ENCODE assay signal across 1 cellular context in the genomic region with DNA sequence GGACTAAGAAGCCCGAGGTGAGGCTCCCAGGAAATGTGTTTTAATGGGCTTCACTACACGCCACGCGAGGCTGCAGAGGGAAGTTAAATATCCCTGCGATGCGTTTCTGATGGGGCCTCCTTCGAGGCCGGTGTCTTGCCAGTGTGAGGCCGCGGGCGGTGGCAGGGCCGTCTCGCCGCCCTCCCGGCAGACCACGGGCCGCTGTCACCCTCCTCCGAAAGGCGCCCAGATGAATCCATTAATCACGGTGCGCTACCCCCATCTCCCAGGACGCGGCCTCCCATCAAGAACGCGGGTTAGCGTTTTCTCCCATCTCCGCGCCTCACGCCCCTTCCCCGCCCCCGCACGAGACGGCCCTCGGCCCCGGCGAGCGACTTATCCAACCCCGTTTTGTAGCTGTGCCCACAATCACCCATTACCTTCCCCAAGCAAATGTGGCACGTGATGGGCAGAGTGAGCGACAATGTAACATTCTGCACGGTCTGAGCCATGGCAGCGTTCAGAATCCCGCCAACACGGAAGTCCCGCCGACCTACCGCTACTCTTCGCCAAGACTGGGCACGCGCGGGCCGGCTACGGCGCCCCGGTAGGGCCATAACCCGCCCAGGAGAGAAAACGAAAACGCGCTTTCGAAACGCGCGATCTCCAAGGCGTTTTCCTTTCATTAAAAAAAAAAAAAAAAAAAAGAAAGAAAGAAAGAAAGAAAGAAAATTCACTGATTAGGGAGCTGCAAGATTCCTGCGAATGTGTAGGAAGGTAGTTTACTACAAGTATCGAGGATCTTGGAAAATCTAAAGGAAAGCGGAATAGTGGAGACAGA.
TF ChIP-seq lines count a peak whose summit lies in the region.

A gene with protein sequence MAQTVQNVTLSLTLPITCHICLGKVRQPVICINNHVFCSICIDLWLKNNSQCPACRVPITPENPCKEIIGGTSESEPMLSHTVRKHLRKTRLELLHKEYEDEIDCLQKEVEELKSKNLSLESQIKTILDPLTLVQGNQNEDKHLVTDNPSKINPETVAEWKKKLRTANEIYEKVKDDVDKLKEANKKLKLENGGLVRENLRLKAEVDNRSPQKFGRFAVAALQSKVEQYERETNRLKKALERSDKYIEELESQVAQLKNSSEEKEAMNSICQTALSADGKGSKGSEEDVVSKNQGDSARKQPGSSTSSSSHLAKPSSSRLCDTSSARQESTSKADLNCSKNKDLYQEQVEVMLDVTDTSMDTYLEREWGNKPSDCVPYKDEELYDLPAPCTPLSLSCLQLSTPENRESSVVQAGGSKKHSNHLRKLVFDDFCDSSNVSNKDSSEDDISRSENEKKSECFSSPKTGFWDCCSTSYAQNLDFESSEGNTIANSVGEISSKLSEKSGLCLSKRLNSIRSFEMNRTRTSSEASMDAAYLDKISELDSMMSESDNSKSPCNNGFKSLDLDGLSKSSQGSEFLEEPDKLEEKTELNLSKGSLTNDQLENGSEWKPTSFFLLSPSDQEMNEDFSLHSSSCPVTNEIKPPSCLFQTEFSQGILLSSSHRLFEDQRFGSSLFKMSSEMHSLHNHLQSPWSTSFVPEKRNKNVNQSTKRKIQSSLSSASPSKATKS (minus strand): TSS at position 526 of the 820 bp plus-strand sequence. CDS start 35 bp downstream, at position 491.

TF ChIP-seq in HepG2, 621 proteins besides CTCF, POLR2A, EP300 and RAD21 (continued from another document and continues in another):
- TF ChIP-seq, protein P1, sequence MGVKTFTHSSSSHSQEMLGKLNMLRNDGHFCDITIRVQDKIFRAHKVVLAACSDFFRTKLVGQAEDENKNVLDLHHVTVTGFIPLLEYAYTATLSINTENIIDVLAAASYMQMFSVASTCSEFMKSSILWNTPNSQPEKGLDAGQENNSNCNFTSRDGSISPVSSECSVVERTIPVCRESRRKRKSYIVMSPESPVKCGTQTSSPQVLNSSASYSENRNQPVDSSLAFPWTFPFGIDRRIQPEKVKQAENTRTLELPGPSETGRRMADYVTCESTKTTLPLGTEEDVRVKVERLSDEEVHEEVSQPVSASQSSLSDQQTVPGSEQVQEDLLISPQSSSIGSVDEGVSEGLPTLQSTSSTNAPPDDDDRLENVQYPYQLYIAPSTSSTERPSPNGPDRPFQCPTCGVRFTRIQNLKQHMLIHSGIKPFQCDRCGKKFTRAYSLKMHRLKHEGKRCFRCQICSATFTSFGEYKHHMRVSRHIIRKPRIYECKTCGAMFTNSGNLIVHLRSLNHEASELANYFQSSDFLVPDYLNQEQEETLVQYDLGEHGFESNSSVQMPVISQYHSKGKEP (CRISPR knock-in tag; IDR thresholded peaks at IDR 0.05): no peak
- no peak for TF ChIP-seq MAZ (IDR thresholded peaks at IDR 0.05; ENCODE audit: borderline replicate concordance, low read depth, low read length)
- TF ChIP-seq MAZ (CRISPR knock-in tag; IDR thresholded peaks at IDR 0.05; ENCODE audit: low read depth): peak; percentile 43; the same call in 1 of the 2 replicates
- no peak for TF ChIP-seq NFRKB (IDR thresholded peaks at IDR 0.05)
- no peak for TF ChIP-seq KDM4B (CRISPR knock-in tag; IDR thresholded peaks at IDR 0.05)
- TF ChIP-seq, protein P2, sequence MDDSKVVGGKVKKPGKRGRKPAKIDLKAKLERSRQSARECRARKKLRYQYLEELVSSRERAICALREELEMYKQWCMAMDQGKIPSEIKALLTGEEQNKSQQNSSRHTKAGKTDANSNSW (CRISPR knock-in tag; IDR thresholded peaks at IDR 0.05; ENCODE audit: borderline replicate concordance): no peak; the same call in 1 of the 2 replicates
- TF ChIP-seq ZNF432 (CRISPR knock-in tag; IDR thresholded peaks at IDR 0.05; ENCODE audit: borderline replicate concordance): no peak
- TF ChIP-seq, protein P3, sequence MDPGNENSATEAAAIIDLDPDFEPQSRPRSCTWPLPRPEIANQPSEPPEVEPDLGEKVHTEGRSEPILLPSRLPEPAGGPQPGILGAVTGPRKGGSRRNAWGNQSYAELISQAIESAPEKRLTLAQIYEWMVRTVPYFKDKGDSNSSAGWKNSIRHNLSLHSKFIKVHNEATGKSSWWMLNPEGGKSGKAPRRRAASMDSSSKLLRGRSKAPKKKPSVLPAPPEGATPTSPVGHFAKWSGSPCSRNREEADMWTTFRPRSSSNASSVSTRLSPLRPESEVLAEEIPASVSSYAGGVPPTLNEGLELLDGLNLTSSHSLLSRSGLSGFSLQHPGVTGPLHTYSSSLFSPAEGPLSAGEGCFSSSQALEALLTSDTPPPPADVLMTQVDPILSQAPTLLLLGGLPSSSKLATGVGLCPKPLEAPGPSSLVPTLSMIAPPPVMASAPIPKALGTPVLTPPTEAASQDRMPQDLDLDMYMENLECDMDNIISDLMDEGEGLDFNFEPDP (CRISPR knock-in tag; conservative IDR thresholded peaks at IDR 0.05): 0 out of 2 replicates have a peak, but pooled peaks have one; percentile 17
- no peak; the same call in none of the 2 replicates for TF ChIP-seq ERF (CRISPR knock-in tag; IDR thresholded peaks at IDR 0.05)
- TF ChIP-seq, protein P4, sequence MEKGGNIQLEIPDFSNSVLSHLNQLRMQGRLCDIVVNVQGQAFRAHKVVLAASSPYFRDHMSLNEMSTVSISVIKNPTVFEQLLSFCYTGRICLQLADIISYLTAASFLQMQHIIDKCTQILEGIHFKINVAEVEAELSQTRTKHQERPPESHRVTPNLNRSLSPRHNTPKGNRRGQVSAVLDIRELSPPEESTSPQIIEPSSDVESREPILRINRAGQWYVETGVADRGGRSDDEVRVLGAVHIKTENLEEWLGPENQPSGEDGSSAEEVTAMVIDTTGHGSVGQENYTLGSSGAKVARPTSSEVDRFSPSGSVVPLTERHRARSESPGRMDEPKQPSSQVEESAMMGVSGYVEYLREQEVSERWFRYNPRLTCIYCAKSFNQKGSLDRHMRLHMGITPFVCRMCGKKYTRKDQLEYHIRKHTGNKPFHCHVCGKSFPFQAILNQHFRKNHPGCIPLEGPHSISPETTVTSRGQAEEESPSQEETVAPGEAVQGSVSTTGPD (CRISPR knock-in tag; IDR thresholded peaks at IDR 0.05): no peak
- TF ChIP-seq ELF3 (CRISPR knock-in tag; IDR thresholded peaks at IDR 0.05): peak; percentile 88
- 0 out of 2 replicates have a peak, but pooled peaks have one; percentile 17 for TF ChIP-seq JUNB (CRISPR knock-in tag; IDR thresholded peaks at IDR 0.05; ENCODE audit: borderline replicate concordance)
- TF ChIP-seq SOX6 (IDR thresholded peaks at IDR 0.05): no peak
- peak; percentile 58 for TF ChIP-seq SOX6 (CRISPR knock-in tag; IDR thresholded peaks at IDR 0.05)
- TF ChIP-seq YY1 (IDR thresholded peaks at IDR 0.05; ENCODE audit: insufficient read depth, insufficient replicate concordance, low read depth, low read length): peak; percentile 55
- TF ChIP-seq, protein P5, sequence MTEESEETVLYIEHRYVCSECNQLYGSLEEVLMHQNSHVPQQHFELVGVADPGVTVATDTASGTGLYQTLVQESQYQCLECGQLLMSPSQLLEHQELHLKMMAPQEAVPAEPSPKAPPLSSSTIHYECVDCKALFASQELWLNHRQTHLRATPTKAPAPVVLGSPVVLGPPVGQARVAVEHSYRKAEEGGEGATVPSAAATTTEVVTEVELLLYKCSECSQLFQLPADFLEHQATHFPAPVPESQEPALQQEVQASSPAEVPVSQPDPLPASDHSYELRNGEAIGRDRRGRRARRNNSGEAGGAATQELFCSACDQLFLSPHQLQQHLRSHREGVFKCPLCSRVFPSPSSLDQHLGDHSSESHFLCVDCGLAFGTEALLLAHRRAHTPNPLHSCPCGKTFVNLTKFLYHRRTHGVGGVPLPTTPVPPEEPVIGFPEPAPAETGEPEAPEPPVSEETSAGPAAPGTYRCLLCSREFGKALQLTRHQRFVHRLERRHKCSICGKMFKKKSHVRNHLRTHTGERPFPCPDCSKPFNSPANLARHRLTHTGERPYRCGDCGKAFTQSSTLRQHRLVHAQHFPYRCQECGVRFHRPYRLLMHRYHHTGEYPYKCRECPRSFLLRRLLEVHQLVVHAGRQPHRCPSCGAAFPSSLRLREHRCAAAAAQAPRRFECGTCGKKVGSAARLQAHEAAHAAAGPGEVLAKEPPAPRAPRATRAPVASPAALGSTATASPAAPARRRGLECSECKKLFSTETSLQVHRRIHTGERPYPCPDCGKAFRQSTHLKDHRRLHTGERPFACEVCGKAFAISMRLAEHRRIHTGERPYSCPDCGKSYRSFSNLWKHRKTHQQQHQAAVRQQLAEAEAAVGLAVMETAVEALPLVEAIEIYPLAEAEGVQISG (CRISPR knock-in tag; IDR thresholded peaks at IDR 0.05): peak; percentile 74
- TF ChIP-seq, protein P6, sequence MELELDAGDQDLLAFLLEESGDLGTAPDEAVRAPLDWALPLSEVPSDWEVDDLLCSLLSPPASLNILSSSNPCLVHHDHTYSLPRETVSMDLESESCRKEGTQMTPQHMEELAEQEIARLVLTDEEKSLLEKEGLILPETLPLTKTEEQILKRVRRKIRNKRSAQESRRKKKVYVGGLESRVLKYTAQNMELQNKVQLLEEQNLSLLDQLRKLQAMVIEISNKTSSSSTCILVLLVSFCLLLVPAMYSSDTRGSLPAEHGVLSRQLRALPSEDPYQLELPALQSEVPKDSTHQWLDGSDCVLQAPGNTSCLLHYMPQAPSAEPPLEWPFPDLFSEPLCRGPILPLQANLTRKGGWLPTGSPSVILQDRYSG (CRISPR knock-in tag; IDR thresholded peaks at IDR 0.05): peak; percentile 79; the same call in 1 of the 2 replicates
- TF ChIP-seq, protein P7, sequence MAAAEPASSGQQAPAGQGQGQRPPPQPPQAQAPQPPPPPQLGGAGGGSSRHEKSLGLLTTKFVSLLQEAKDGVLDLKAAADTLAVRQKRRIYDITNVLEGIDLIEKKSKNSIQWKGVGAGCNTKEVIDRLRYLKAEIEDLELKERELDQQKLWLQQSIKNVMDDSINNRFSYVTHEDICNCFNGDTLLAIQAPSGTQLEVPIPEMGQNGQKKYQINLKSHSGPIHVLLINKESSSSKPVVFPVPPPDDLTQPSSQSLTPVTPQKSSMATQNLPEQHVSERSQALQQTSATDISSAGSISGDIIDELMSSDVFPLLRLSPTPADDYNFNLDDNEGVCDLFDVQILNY (CRISPR knock-in tag; conservative IDR thresholded peaks at IDR 0.05): peak; percentile 90
- TF ChIP-seq, protein P8, sequence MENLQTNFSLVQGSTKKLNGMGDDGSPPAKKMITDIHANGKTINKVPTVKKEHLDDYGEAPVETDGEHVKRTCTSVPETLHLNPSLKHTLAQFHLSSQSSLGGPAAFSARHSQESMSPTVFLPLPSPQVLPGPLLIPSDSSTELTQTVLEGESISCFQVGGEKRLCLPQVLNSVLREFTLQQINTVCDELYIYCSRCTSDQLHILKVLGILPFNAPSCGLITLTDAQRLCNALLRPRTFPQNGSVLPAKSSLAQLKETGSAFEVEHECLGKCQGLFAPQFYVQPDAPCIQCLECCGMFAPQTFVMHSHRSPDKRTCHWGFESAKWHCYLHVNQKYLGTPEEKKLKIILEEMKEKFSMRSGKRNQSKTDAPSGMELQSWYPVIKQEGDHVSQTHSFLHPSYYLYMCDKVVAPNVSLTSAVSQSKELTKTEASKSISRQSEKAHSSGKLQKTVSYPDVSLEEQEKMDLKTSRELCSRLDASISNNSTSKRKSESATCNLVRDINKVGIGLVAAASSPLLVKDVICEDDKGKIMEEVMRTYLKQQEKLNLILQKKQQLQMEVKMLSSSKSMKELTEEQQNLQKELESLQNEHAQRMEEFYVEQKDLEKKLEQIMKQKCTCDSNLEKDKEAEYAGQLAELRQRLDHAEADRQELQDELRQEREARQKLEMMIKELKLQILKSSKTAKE (CRISPR knock-in tag; IDR thresholded peaks at IDR 0.05; ENCODE audit: borderline replicate concordance): no peak
- TF ChIP-seq, protein P9, sequence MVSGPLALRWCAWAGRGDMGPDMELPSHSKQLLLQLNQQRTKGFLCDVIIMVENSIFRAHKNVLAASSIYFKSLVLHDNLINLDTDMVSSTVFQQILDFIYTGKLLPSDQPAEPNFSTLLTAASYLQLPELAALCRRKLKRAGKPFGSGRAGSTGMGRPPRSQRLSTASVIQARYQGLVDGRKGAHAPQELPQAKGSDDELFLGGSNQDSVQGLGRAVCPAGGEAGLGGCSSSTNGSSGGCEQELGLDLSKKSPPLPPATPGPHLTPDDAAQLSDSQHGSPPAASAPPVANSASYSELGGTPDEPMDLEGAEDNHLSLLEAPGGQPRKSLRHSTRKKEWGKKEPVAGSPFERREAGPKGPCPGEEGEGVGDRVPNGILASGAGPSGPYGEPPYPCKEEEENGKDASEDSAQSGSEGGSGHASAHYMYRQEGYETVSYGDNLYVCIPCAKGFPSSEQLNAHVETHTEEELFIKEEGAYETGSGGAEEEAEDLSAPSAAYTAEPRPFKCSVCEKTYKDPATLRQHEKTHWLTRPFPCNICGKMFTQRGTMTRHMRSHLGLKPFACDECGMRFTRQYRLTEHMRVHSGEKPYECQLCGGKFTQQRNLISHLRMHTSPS (CRISPR knock-in tag; IDR thresholded peaks at IDR 0.05; ENCODE audit: low read depth): peak; percentile 55; the same call in 1 of the 2 replicates
- TF ChIP-seq, protein P10, sequence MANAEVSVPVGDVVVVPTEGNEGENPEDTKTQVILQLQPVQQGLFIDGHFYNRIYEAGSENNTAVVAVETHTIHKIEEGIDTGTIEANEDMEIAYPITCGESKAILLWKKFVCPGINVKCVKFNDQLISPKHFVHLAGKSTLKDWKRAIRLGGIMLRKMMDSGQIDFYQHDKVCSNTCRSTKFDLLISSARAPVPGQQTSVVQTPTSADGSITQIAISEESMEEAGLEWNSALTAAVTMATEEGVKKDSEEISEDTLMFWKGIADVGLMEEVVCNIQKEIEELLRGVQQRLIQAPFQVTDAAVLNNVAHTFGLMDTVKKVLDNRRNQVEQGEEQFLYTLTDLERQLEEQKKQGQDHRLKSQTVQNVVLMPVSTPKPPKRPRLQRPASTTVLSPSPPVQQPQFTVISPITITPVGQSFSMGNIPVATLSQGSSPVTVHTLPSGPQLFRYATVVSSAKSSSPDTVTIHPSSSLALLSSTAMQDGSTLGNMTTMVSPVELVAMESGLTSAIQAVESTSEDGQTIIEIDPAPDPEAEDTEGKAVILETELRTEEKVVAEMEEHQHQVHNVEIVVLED (CRISPR knock-in tag; IDR thresholded peaks at IDR 0.05; ENCODE audit: borderline replicate concordance): peak; percentile 69; the same call in 1 of the 2 replicates
- TF ChIP-seq KDM3A (CRISPR knock-in tag; IDR thresholded peaks at IDR 0.05; ENCODE audit: low read depth): no peak
- no peak for TF ChIP-seq ZNF124 (CRISPR knock-in tag; IDR thresholded peaks at IDR 0.05)
- peak; percentile 83 for TF ChIP-seq POLR2G (IDR thresholded peaks at IDR 0.05; ENCODE audit: low read depth, low read length)
- TF ChIP-seq BRD4 (CRISPR knock-in tag; IDR thresholded peaks at IDR 0.05): 0 out of 2 replicates have a peak, but pooled peaks have one; percentile 23
- peak; percentile 78 for TF ChIP-seq RBFOX2 (IDR thresholded peaks at IDR 0.05; ENCODE audit: low read depth, low read length)
- peak; percentile 82 for TF ChIP-seq KAT8 (CRISPR knock-in tag; IDR thresholded peaks at IDR 0.05)
- peak; percentile 90 for TF ChIP-seq ZMYM4 (CRISPR knock-in tag; IDR thresholded peaks at IDR 0.05)
- TF ChIP-seq IKZF4 (CRISPR knock-in tag; IDR thresholded peaks at IDR 0.05; ENCODE audit: borderline replicate concordance, low read depth, not compliant biosample characterization): no peak
- no peak for TF ChIP-seq CENPT (CRISPR knock-in tag; IDR thresholded peaks at IDR 0.05; ENCODE audit: low read depth)
- TF ChIP-seq ZNF33A (CRISPR knock-in tag; IDR thresholded peaks at IDR 0.05; ENCODE audit: borderline replicate concordance): 0 out of 2 replicates have a peak, but pooled peaks have one; percentile 38
